8 cellular contexts compared by ENCODE assay signal in genomic region chr1:84583648-84584047, GRCh38. TPM values are rescaled to one million over a fixed set of nuclear protein-coding genes. Genes with fewer than 3 reads are reported as not detected.
DNase-seq lines count a peak whose midpoint lies in the region; ATAC-seq lines count a peak whose summit lies in the region.
"Had no signal": no experiment of that assay in that cellular context is flagged by ENCODE, and none has a peak within 500 bp of the region (broad histone marks: within the 10 kb centered on the region; RNA-seq: fewer than 3 reads in every experiment).

No MANE protein-coding gene starts in this region.

- DNase-seq in SK-MEL-5 (ENCODE audit: low read depth, low spot score) (peak; percentile 20), left cardiac atrium (no peak), NCI-H446 (lab: John Stamatoyannopoulos, UW) (no peak)
- DNase-seq in activated T-cell treated with anti-CD3 and anti-CD28 coated beads, Interleukin-2, amount 50 U/mL, for 1 hour: no peak
- DNase-seq: CD8-positive, alpha-beta memory T cell had no signal

- H3K36me3 Mint-ChIP-seq in stimulated activated memory B cell treated with anti-CD40 and anti-IgM and Interleukin-4, amounts not matched to agents 10 μg/mL and 1 μg/mL and 100 μg/mL, for 72 hours: peaks cover 9% of the 10 kb centered on the region
- H3K36me3 Mint-ChIP-seq: CD8-positive, alpha-beta memory T cell had no signal

- H3K27me3 Mint-ChIP-seq in stimulated activated memory B cell treated with anti-CD40 and anti-IgM and Interleukin-4, amounts not matched to agents 10 μg/mL and 1 μg/mL and 100 μg/mL, for 72 hours: no peaks in the 10 kb centered on the region

- peaks cover 3% of the 10 kb centered on the region for H3K9me3 Mint-ChIP-seq in stimulated activated memory B cell treated with anti-CD40 and anti-IgM and Interleukin-4, amounts not matched to agents 10 μg/mL and 1 μg/mL and 100 μg/mL, for 72 hours

- H3K27ac Mint-ChIP-seq in stimulated activated memory B cell treated with anti-CD40 and anti-IgM and Interleukin-4, amounts not matched to agents 10 μg/mL and 1 μg/mL and 100 μg/mL, for 72 hours: peak overlapping the region; percentile 58
- H3K27ac Mint-ChIP-seq: CD8-positive, alpha-beta memory T cell had no signal

- peaks cover 16% of the 10 kb centered on the region for H3K4me1 Mint-ChIP-seq in stimulated activated memory B cell treated with anti-CD40 and anti-IgM and Interleukin-4, amounts not matched to agents 10 μg/mL and 1 μg/mL and 100 μg/mL, for 72 hours
- H3K4me1 Mint-ChIP-seq: CD8-positive, alpha-beta memory T cell had no signal

- in situ Hi-C loops in SK-MEL-5 (cut with HindIII; ENCODE audit: low pct_unique_long_range_greater_than_20kb, low sequenced_read_pairs): no loop called here

- intact Hi-C loops in left cardiac atrium (cut with DNase I): no loop called here

- ATAC-seq in HG02642 (IDR thresholded peaks at IDR 0.05; ENCODE audit: poor library complexity, unreplicated experiment) (peak; percentile 30), left cardiac atrium (peak; percentile 23 to 68), HG03457 (IDR thresholded peaks at IDR 0.05; ENCODE audit: unreplicated experiment) (no peak)
- ATAC-seq in stimulated activated memory B cell treated with anti-CD40 and anti-IgM and Interleukin-4, amounts not matched to agents 10 μg/mL and 1 μg/mL and 100 μg/mL, for 72 hours: no peak

- H3K4me3 Mint-ChIP-seq in stimulated activated memory B cell treated with anti-CD40 and anti-IgM and Interleukin-4, amounts not matched to agents 10 μg/mL and 1 μg/mL and 100 μg/mL, for 72 hours: no peak overlapping the region
- H3K4me3 Mint-ChIP-seq: CD8-positive, alpha-beta memory T cell had no signal

RNA-seq across cellular contexts. Expression of gene CTBS, which starts 9.4 kb away (rescaled TPM):
- 12.2 and 13.6 TPM in 2 replicates for total RNA-seq in SK-MEL-5 (2014; rRNA removed; shearing (Covaris generic))
- polyA plus RNA-seq in SK-MEL-5 (2015; cell fraction: cytosol; rRNA removed): 29.4 and 36.2 TPM in 2 replicates
- 12.5 and 13.7 TPM in 2 replicates for polyA plus RNA-seq in SK-MEL-5 (2015; cell fraction: nucleus; rRNA removed)
- 10 to 100 TPM in 1 of 2 donors, 1 to 10 TPM in 1; 8.0 to 11.4 TPM for total RNA-seq in left cardiac atrium

Comparison
In these comparisons a context has a peak if more than half of its experiments do, and no peak if none do; other contexts are left out.
1. ATAC-seq: peak in HG02642 (single experiment) and left cardiac atrium (2 of 2); none in stimulated activated memory B cell treated with anti-CD40 and anti-IgM and Interleukin-4, amounts not matched to agents 10 μg/mL and 1 μg/mL and 100 μg/mL, for 72 hours (single experiment) and HG03457 (single experiment).